Comparison of ENCODE assay signal across 8 cellular contexts in genomic region chr2:71453404-71454220, GRCh38.
DNase-seq lines count a peak whose midpoint lies in the region; ATAC-seq lines count a peak whose summit lies in the region.

DYSF (plus strand) TSS chr2:71453561.

- DNase-seq in COLO668 (lab: John Stamatoyannopoulos, UW; ENCODE audit: unreplicated experiment) (peak; percentile 75), NCI-H2171 treated with DMSO at 0.1 percent for 48 hours (lab: John Stamatoyannopoulos, UW) (peak; percentile 23), kidney tubule cell (ENCODE audit: low spot score) (peak; percentile 56), NCI-H446 (lab: John Stamatoyannopoulos, UW) (no peak), NCI-H1092 treated with DMSO at 0.1 percent for 48 hours (lab: John Stamatoyannopoulos, UW) (no peak)
- no peak for DNase-seq in central memory CD8-positive, alpha-beta T cell (ENCODE audit: low spot score in 2 of 2)
- no peak for DNase-seq in stimulated activated naive B cell treated with anti-CD40 and anti-IgM and Interleukin-4, amounts not matched to agents 10 μg/mL and 1 μg/mL and 100 μg/mL, for 72 hours

- peaks cover 37% of the 10 kb centered on the region for H3K27me3 Mint-ChIP-seq in central memory CD8-positive, alpha-beta T cell
- peaks cover 42 to 52% of the 10 kb centered on the region in 2 donors for H3K27me3 Mint-ChIP-seq in stimulated activated naive B cell treated with anti-CD40 and anti-IgM and Interleukin-4, amounts not matched to agents 10 μg/mL and 1 μg/mL and 100 μg/mL, for 72 hours

- no peaks in the 10 kb centered on the region for H3K36me3 Mint-ChIP-seq in central memory CD8-positive, alpha-beta T cell (ENCODE audit: insufficient read depth)
- peaks cover 0 to 1% of the 10 kb centered on the region in 2 donors for H3K36me3 Mint-ChIP-seq in stimulated activated naive B cell treated with anti-CD40 and anti-IgM and Interleukin-4, amounts not matched to agents 10 μg/mL and 1 μg/mL and 100 μg/mL, for 72 hours

- H3K4me1 Mint-ChIP-seq in central memory CD8-positive, alpha-beta T cell: peaks cover 55% of the 10 kb centered on the region
- H3K4me1 Mint-ChIP-seq in stimulated activated naive B cell treated with anti-CD40 and anti-IgM and Interleukin-4, amounts not matched to agents 10 μg/mL and 1 μg/mL and 100 μg/mL, for 72 hours: peaks cover 11% of the 10 kb centered on the region in 2 donors

- no peaks in the 10 kb centered on the region for H3K9me3 Mint-ChIP-seq in central memory CD8-positive, alpha-beta T cell
- no peaks in the 10 kb centered on the region for H3K9me3 Mint-ChIP-seq in stimulated activated naive B cell treated with anti-CD40 and anti-IgM and Interleukin-4, amounts not matched to agents 10 μg/mL and 1 μg/mL and 100 μg/mL, for 72 hours

- peak within 1 kb of the TSS; percentile 44 for H3K27ac Mint-ChIP-seq in central memory CD8-positive, alpha-beta T cell (ENCODE audit: low read depth)
- no peak within 1 kb of the TSS for H3K27ac Mint-ChIP-seq in stimulated activated naive B cell treated with anti-CD40 and anti-IgM and Interleukin-4, amounts not matched to agents 10 μg/mL and 1 μg/mL and 100 μg/mL, for 72 hours

- ATAC-seq in central memory CD8-positive, alpha-beta T cell (replicated peaks; ENCODE audit: extremely low read depth, poor library complexity, severe bottlenecking): no peak
- ATAC-seq in stimulated activated naive B cell treated with anti-CD40 and anti-IgM and Interleukin-4, amounts not matched to agents 10 μg/mL and 1 μg/mL and 100 μg/mL, for 72 hours (replicated peaks): peak; percentile 33 to 41
- ATAC-seq in HG03442 (IDR thresholded peaks at IDR 0.05; ENCODE audit: unreplicated experiment): no peak

- H3K4me3 Mint-ChIP-seq in central memory CD8-positive, alpha-beta T cell: peak within 1 kb of the TSS; percentile 67
- peak within 1 kb of the TSS; percentile 54 to 69 for H3K4me3 Mint-ChIP-seq in stimulated activated naive B cell treated with anti-CD40 and anti-IgM and Interleukin-4, amounts not matched to agents 10 μg/mL and 1 μg/mL and 100 μg/mL, for 72 hours

Comparison
In these comparisons a context has a peak if more than half of its experiments do, and no peak if none do; other contexts are left out.
1. DNase-seq: peak in COLO668 (single experiment), NCI-H2171 treated with DMSO at 0.1 percent for 48 hours (single experiment) and kidney tubule cell (single experiment); none in central memory CD8-positive, alpha-beta T cell (0 of 2), stimulated activated naive B cell treated with anti-CD40 and anti-IgM and Interleukin-4, amounts not matched to agents 10 μg/mL and 1 μg/mL and 100 μg/mL, for 72 hours (single experiment), NCI-H446 (0 of 2) and NCI-H1092 treated with DMSO at 0.1 percent for 48 hours (single experiment).
2. ATAC-seq: peak in stimulated activated naive B cell treated with anti-CD40 and anti-IgM and Interleukin-4, amounts not matched to agents 10 μg/mL and 1 μg/mL and 100 μg/mL, for 72 hours (2 of 2); none in central memory CD8-positive, alpha-beta T cell (single experiment) and HG03442 (single experiment).